ENCODE assay signal across 16 cellular contexts in the genomic region with DNA sequence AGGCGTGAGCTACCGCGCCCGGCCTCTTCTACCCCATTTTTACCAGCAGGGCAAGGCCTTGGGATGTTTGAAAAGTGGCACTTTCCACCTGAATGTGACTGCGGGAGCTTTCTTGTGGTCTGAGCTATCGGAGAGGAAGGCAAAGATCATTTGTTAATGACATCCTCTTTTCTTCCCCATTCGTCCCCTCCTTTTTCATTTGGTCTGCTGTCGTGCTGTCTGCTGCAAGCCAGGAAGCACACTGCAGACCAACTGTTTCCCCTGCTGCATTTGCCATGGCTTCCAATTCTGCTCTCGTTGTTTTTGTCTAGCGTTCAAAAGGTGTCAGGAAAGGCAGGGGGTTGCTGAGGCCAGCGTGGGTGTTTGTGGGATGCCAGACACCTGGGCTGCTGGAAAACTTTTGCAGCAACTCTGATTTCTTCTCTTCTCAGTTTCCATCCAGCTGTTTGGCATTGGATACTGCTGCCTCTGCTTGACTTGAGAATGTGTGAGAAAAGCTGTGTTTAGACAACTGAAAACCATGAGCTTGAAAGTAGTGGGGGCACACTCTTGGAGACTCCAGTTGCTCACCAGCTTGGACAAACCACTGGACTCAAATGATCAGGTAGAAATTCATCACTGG.
"Had no signal": no experiment of that assay in that cellular context is flagged by ENCODE, and none has a peak within 500 bp of the region (broad histone marks: within the 10 kb centered on the region; RNA-seq: fewer than 3 reads in every experiment).

No MANE protein-coding gene starts in this region.

- H3K36me3 ChIP-seq: heart right ventricle, pancreas had no signal

- DNase-seq: activated CD8-positive, alpha-beta memory T cell treated with anti-CD3 and anti-CD28 coated beads, Interleukin-2, amount 10 ng/mL, durations not matched to agents 7 days and 5 days; activated effector memory CD4-positive, alpha-beta T cell treated with anti-CD3 and anti-CD28 coated beads, Interleukin-2, amount 50 U/mL, for 16 hours; activated T-cell treated with anti-CD3 and anti-CD28 coated beads, Interleukin-2, amount 50 U/mL, for 24 hours; amniotic stem cell; body of pancreas; central memory CD4-positive, alpha-beta T cell; effector CD8-positive, alpha-beta T cell; heart right ventricle; mesendoderm; pancreas; stimulated activated CD4-positive, alpha-beta T cell treated with anti-CD3 and anti-CD28 coated beads, Interleukin-4, amount 100 ng/mL, for 24 hours; stimulated activated naive CD8-positive, alpha-beta T cell treated with anti-CD3 and anti-CD28 coated beads, Interleukin-15, amount 100 ng/mL, for 72 hours; testis had no signal

- H3K9me3 ChIP-seq: body of pancreas, heart right ventricle, pancreas, testis had no signal

- ATAC-seq: activated CD4-positive, CD25-positive, alpha-beta regulatory T cell treated with anti-CD3 and anti-CD28 coated beads, Interleukin-2, amount 50 U/mL, for 24 hours; activated CD8-positive, alpha-beta memory T cell treated with anti-CD3 and anti-CD28 coated beads, Interleukin-2, amount 10 ng/mL, durations not matched to agents 7 days and 5 days; activated naive CD4-positive, alpha-beta T cell treated with anti-CD3 and anti-CD28 coated beads, Interleukin-2, amount 50 U/mL, for 72 hours; body of pancreas; heart right ventricle; pancreas; stimulated activated naive CD8-positive, alpha-beta T cell treated with anti-CD3 and anti-CD28 coated beads, Interleukin-15, amount 100 ng/mL, for 72 hours had no signal

- H3K27ac ChIP-seq: body of pancreas, coronary artery, heart right ventricle, pancreas, testis had no signal

- H3K27me3 ChIP-seq: body of pancreas, pancreas, testis had no signal

- H3K4me3 ChIP-seq: body of pancreas, coronary artery, heart right ventricle, pancreas, testis had no signal

- H3K4me1 ChIP-seq: body of pancreas, testis had no signal
